26 cellular contexts compared by ENCODE assay signal in the genomic region with DNA sequence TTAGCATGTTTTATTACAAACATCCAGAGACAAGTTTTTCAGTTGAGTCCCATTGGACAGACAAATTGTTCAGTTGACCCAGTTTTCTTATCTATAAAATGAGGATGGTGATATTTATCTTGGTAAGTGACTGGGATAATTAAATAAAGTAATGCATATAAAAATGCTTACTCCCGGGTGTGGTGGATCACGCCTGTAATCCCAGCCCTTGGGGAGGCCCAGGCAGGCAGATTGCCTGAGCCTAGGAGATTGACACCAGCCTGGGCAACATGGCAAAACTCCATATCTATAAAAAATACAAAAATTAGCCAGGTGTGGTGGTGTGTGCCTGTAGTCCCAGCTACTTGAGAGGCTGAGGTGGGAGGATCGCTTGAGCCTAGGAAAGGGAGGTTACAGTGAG. TPM values are rescaled to one million over a fixed set of nuclear protein-coding genes. Genes with fewer than 3 reads are reported as not detected.
DNase-seq lines count a peak whose midpoint lies in the region; ATAC-seq, FAIRE-seq and TF ChIP-seq lines count a peak whose summit lies in the region.
"Had no signal": no experiment of that assay in that cellular context is flagged by ENCODE, and none has a peak within 500 bp of the region (broad histone marks: within the 10 kb centered on the region; RNA-seq: fewer than 3 reads in every experiment).

No MANE protein-coding gene starts in this region.

- TF ChIP-seq RAD21 in HepG2 (CRISPR knock-in tag; IDR thresholded peaks at IDR 0.05): no peak

- no peak overlapping the region for H2AFZ ChIP-seq in HepG2 (ENCODE audit: low read length)

- intact Hi-C loops in HepG2 (cut with micrococcal nuclease; ENCODE audit: unreplicated experiment) (no loop called here), right lobe of liver (cut with DNase I) (no loop called here), left colon (cut with DNase I, micrococcal nuclease) (no loop called here), transverse colon (cut with DNase I; ENCODE audit: low total_unique reads) (no loop called here)

- no peak for ATAC-seq in HepG2
- no peak for ATAC-seq in right lobe of liver
- peak; percentile 89 for ATAC-seq in left colon
- no peak for ATAC-seq in GM19035 (IDR thresholded peaks at IDR 0.05; ENCODE audit: unreplicated experiment)
- ATAC-seq: A549, GM12878 had no signal

- H4K20me1 ChIP-seq in HepG2 (ENCODE audit: insufficient read depth, low read length): no peaks in the 10 kb centered on the region
- H4K20me1 ChIP-seq: BLaER1 had no signal

- H3K4me3 ChIP-seq in HepG2 (replicated peaks in 1 of 3; ENCODE audit: insufficient read depth in 1 of 3, low read depth in 2 of 3, low read length in 3 of 3) (no peak overlapping the region), right lobe of liver (no peak overlapping the region), transverse colon (no peak overlapping the region)
- H3K4me3 ChIP-seq: A549, BLaER1, GM12878 had no signal

- 88% methylated on average over 3 of the region's 3 CpGs for WGBS in HepG2 (ENCODE audit: low lambda C conversion rate)
- WGBS in right lobe of liver (ENCODE audit: insufficient coverage, low coverage, low lambda C conversion rate, missing lambda C conversion rate): 71% methylated on average over 3 of the region's 3 CpGs
- WGBS in transverse colon (ENCODE audit: low coverage in 1 of 2), 2 donors: 73% methylated on average over 3 of the region's 3 CpGs; no CpG with 5 or more reads in 1 of the 2 donors

- no peak overlapping the region for H3K9ac ChIP-seq in HepG2 (ENCODE audit: insufficient read depth, low read depth, low read length)
- H3K9ac ChIP-seq: BLaER1 had no signal

- FAIRE-seq in HepG2 (lab: Jason Lieb, UNC): no peak
- FAIRE-seq: A549, GM12878, GM12892, GM18507, GM19239 had no signal

- no TSS peak for BruUV-seq in HepG2 (replicated peaks; lab: Mats Ljungman, UMichigan)

- H3K79me2 ChIP-seq in HepG2 (ENCODE audit: insufficient read depth, low read length): no peaks in the 10 kb centered on the region

- in situ Hi-C loops in HepG2 (cut with HindIII; ENCODE audit: extremely low pct_ligation_motif_present, low pct_unique_long_range_greater_than_20kb) (no loop called here), transverse colon (cut with MboI; ENCODE audit: low pct_ligation_motif_present in 1 of 4, low pct_unique_long_range_greater_than_20kb in 1 of 4, low sequenced_read_pairs in 3 of 4) (no loop called here)

- POLR2A ChIA-PET in HepG2 (lab: Yijun Ruan, JAX): no interaction called here

- no peak overlapping the region for H3K27ac ChIP-seq in HepG2 (ENCODE audit: extremely low read length, insufficient read depth, low read length)
- no peak overlapping the region for H3K27ac ChIP-seq in right lobe of liver
- H3K27ac ChIP-seq in transverse colon: peak overlapping the region in 3 of 4 donors; percentile 15 to 49 (median 26)
- H3K27ac ChIP-seq: 22Rv1, A549, BLaER1 had no signal

- TF ChIP-seq POLR2A in HepG2 (IDR thresholded peaks at IDR 0.05; ENCODE audit: insufficient read depth in 1 of 2, low read depth in 2 of 2, low read length in 2 of 2) (no peak), right lobe of liver (IDR thresholded peaks at IDR 0.05) (no peak), transverse colon (IDR thresholded peaks at IDR 0.05) (no peak)

- CTCF ChIA-PET in HepG2 (lab: Yijun Ruan, JAX; ENCODE audit: low intra/inter-chr PET ratio, low total read pairs): no interaction called here

- H3K4me1 ChIP-seq in HepG2 (ENCODE audit: insufficient read depth, low read length) (peaks cover 19% of the 10 kb centered on the region), right lobe of liver (peaks cover 0 to 24% (median 6%) of the 10 kb centered on the region in 4 donors), transverse colon (peaks cover 0 to 3% (median 0%) of the 10 kb centered on the region in 4 donors)
- H3K4me1 ChIP-seq: A549, BE2C, BLaER1 had no signal

- no peak overlapping the region for H3K4me2 ChIP-seq in HepG2 (ENCODE audit: low read depth, low read length)
- H3K4me2 ChIP-seq: A549, BLaER1 had no signal

- H3K36me3 ChIP-seq in HepG2 (replicated peaks in 1 of 2; ENCODE audit: control insufficient read depth in 1 of 2, insufficient read depth in 2 of 2, low read length in 2 of 2) (no peaks in the 10 kb centered on the region), right lobe of liver (no peaks in the 10 kb centered on the region), transverse colon (no peaks in the 10 kb centered on the region)
- H3K36me3 ChIP-seq: BE2C, BLaER1 had no signal

- H3K9me3 ChIP-seq in HepG2 (ENCODE audit: low read length): no peaks in the 10 kb centered on the region
- H3K9me3 ChIP-seq in right lobe of liver: no peaks in the 10 kb centered on the region
- no peaks in the 10 kb centered on the region for H3K9me3 ChIP-seq in transverse colon
- H3K9me3 ChIP-seq: A549, BE2C, BLaER1 had no signal

- H3K27me3 ChIP-seq in HepG2 (ENCODE audit: control insufficient read depth in 1 of 2, insufficient read depth in 2 of 2, low read length in 2 of 2) (no peaks in the 10 kb centered on the region; a peak in 2 of 5 replicates), right lobe of liver (no peaks in the 10 kb centered on the region), transverse colon (no peaks in the 10 kb centered on the region)
- H3K27me3 ChIP-seq: BE2C, BLaER1 had no signal

- DNase-seq in HepG2 (ENCODE audit: low spot score): no peak
- no peak for DNase-seq in right lobe of liver
- DNase-seq in left colon: no peak
- DNase-seq in transverse colon: peak; percentile 52
- no peak for DNase-seq in NCI-H2081 treated with DMSO at 0.1 percent for 48 hours (lab: John Stamatoyannopoulos, UW)
- DNase-seq: BE2C; C1 segment of cervical spinal cord; CD4-positive, alpha-beta memory T cell; CD4-positive, CD25-positive, alpha-beta regulatory T cell; CD8-positive, alpha-beta memory T cell; COR-L47; DMS 273 treated with DMSO at 0.1 percent for 48 hours; DMS153; DMS53; DMS79; DND-41; EL; GDM1 had no signal

- TF ChIP-seq CTCF in HepG2 (CRISPR knock-in tag; IDR thresholded peaks at IDR 0.05): no peak
- TF ChIP-seq CTCF in right lobe of liver (IDR thresholded peaks at IDR 0.05): no peak
- TF ChIP-seq CTCF in transverse colon (IDR thresholded peaks at IDR 0.05): no peak

- no peak for TF ChIP-seq EP300 in HepG2 (IDR thresholded peaks at IDR 0.05; ENCODE audit: low read depth in 2 of 2, low read length in 2 of 2)
- TF ChIP-seq EP300 in HepG2 (CRISPR knock-in tag; IDR thresholded peaks at IDR 0.05; ENCODE audit: borderline replicate concordance): no peak
- TF ChIP-seq EP300 in transverse colon (IDR thresholded peaks at IDR 0.05; ENCODE audit: low read depth): no peak

TF ChIP-seq in HepG2, 621 proteins besides CTCF, POLR2A, EP300 and RAD21:
- no peak for TF ChIP-seq ZNF772 (CRISPR knock-in tag; IDR thresholded peaks at IDR 0.05)
- no peak for TF ChIP-seq ZNF589 (CRISPR knock-in tag; conservative IDR thresholded peaks at IDR 0.05)
- no peak for TF ChIP-seq ZBTB7B (CRISPR knock-in tag; IDR thresholded peaks at IDR 0.05)
- 0 out of 2 replicates have a peak, but pooled peaks have one; percentile 21 for TF ChIP-seq ZNF121 (CRISPR knock-in tag; IDR thresholded peaks at IDR 0.05)
- TF ChIP-seq HNRNPLL (IDR thresholded peaks at IDR 0.05; ENCODE audit: low read depth, low read length, poor library complexity, severe bottlenecking): no peak
- TF ChIP-seq HOXA9 (CRISPR knock-in tag; IDR thresholded peaks at IDR 0.05; ENCODE audit: borderline replicate concordance): no peak
- no peak for TF ChIP-seq SRSF4 (IDR thresholded peaks at IDR 0.05; ENCODE audit: low read depth, low read length, poor library complexity, severe bottlenecking)
- TF ChIP-seq, protein P1, sequence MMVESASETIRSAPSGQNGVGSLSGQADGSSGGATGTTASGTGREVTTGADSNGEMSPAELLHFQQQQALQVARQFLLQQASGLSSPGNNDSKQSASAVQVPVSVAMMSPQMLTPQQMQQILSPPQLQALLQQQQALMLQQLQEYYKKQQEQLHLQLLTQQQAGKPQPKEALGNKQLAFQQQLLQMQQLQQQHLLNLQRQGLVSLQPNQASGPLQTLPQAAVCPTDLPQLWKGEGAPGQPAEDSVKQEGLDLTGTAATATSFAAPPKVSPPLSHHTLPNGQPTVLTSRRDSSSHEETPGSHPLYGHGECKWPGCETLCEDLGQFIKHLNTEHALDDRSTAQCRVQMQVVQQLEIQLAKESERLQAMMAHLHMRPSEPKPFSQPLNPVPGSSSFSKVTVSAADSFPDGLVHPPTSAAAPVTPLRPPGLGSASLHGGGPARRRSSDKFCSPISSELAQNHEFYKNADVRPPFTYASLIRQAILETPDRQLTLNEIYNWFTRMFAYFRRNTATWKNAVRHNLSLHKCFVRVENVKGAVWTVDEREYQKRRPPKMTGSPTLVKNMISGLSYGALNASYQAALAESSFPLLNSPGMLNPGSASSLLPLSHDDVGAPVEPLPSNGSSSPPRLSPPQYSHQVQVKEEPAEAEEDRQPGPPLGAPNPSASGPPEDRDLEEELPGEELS (CRISPR knock-in tag; IDR thresholded peaks at IDR 0.05): no peak

RNA-seq across cellular contexts. Expression of a gene that starts 15.6 kb away (rescaled TPM):
- total RNA-seq in HepG2 (2016; rRNA removed; fragmentation: Illumina TruSeq; extraction: Trizol) (8.4 and 9.8 TPM in 2 replicates), right lobe of liver (10 to 100 TPM in 2 of 6 experiments, 1 to 10 TPM in 4; 5.1 to 11.6 (median 7.3) TPM), left colon (10 to 100 TPM; 38.9 to 55.5 TPM), transverse colon (10 to 100 TPM in 3 of 4 donors, 1 to 10 TPM in 1; 8.8 to 72.2 (median 29.4) TPM)
- total RNA-seq in HepG2 (2016; cell fraction: cytosol; rRNA removed; fragmentation: Illumina TruSeq; extraction: Trizol; ENCODE audit: low read depth): 3.3 and 3.8 TPM in 2 replicates
- total RNA-seq in HepG2 (2016; cell fraction: insoluble cytoplasmic fraction; rRNA removed; fragmentation: Illumina TruSeq; extraction: Trizol): 9.1 and 9.4 TPM in 2 replicates
- 5.6 and 6.6 TPM in 2 replicates for total RNA-seq in HepG2 (2016; cell fraction: membrane; rRNA removed; fragmentation: Illumina TruSeq; extraction: Trizol)
- total RNA-seq in HepG2 (2016; cell fraction: nucleus; rRNA removed; fragmentation: Illumina TruSeq; extraction: Trizol): 8.7 and 11.8 TPM in 2 replicates
- 4.4 and 6.0 TPM in 2 replicates for polyA plus RNA-seq in HepG2 (2011; rRNA removed)
- polyA plus RNA-seq in HepG2 (2011; cell fraction: cytosol; rRNA removed): 2.6 TPM in 2 replicates
- polyA plus RNA-seq in HepG2 (2011; cell fraction: nucleus; rRNA removed): 1.9 and 2.0 TPM in 2 replicates
- 2.1 and 3.9 TPM in 2 replicates for polyA plus RNA-seq in HepG2 (2012)
- 5.3 and 6.1 TPM in 2 replicates for polyA plus RNA-seq in HepG2 (2016; cell fraction: cytosol; fragmentation: Illumina TruSeq; extraction: Trizol; ENCODE audit: low read depth)
- polyA plus RNA-seq in HepG2 (2016; cell fraction: insoluble cytoplasmic fraction; fragmentation: Illumina TruSeq; extraction: Trizol; ENCODE audit: low read depth): 6.5 and 10.2 TPM in 2 replicates
- polyA plus RNA-seq in HepG2 (2016; cell fraction: membrane; fragmentation: Illumina TruSeq; extraction: Trizol; ENCODE audit: low read depth): 4.7 and 6.8 TPM in 2 replicates
- 13.1 and 14.2 TPM in 2 replicates for polyA plus RNA-seq in HepG2 (2016; cell fraction: nucleus; fragmentation: Illumina TruSeq; extraction: Trizol; ENCODE audit: insufficient read depth, low read depth)
- polyA minus RNA-seq in HepG2 (2011; rRNA and poly(A)+ RNA removed; ENCODE audit: low replicate concordance): 5.0 and 23.4 TPM in 2 replicates
- 4.7 and 6.3 TPM in 2 replicates for polyA minus RNA-seq in HepG2 (2011; cell fraction: cytosol; rRNA and poly(A)+ RNA removed)
- polyA minus RNA-seq in HepG2 (2011; cell fraction: nucleus; rRNA and poly(A)+ RNA removed): 6.8 and 8.0 TPM in 2 replicates

Comparison
In these comparisons a context has a peak if more than half of its experiments do, and no peak if none do; other contexts are left out.
1. H3K27ac ChIP-seq: peak in transverse colon (3 of 4); none in HepG2 (single experiment) and right lobe of liver (0 of 3).